Comparison of ENCODE assay signal across 8 cellular contexts in genomic region chr5:142783601-142784291, GRCh38. TPM values are rescaled to one million over a fixed set of nuclear protein-coding genes. Genes with fewer than 3 reads are reported as not detected.
DNase-seq lines count a peak whose midpoint lies in the region; ATAC-seq and TF ChIP-seq lines count a peak whose summit lies in the region.

No MANE protein-coding gene starts in this region.

- intact Hi-C loops in esophagus muscularis mucosa (cut with DNase I), result no loop called here

- in situ Hi-C loops in GM23248 (cut with MboI), result no loop called here

- H3K27ac ChIP-seq in DND-41 (ENCODE audit: low read length), result peak overlapping the region; percentile 0; the same call in 1 of the 2 replicates
- H3K27ac ChIP-seq in GM23248, result peak overlapping the region; percentile 35
- H3K27ac ChIP-seq in esophagus muscularis mucosa (replicated peaks in 1 of 4), result peak overlapping the region; percentile 29 to 76 (median 42)

- no peak overlapping the region for H3K4me3 ChIP-seq in DND-41 (ENCODE audit: low read depth in 1 of 2, low read length in 2 of 2)
- H3K4me3 ChIP-seq in GM23248, result peak overlapping the region; percentile 42; the same call in 1 of the 2 replicates
- peak overlapping the region in 2 of 4 donors; percentile 15 to 17 for H3K4me3 ChIP-seq in esophagus muscularis mucosa

- H2AFZ ChIP-seq in DND-41 (ENCODE audit: low read depth, low read length) (no peak overlapping the region), GM23248 (peak overlapping the region; percentile 60)

- no peak overlapping the region for H3K4me3 Mint-ChIP-seq in osteocyte (ENCODE audit: unreplicated experiment)

- H3K9me3 ChIP-seq in DND-41 (ENCODE audit: insufficient read depth, low read length, severe bottlenecking), result no peaks in the 10 kb centered on the region
- no peaks in the 10 kb centered on the region for H3K9me3 ChIP-seq in GM23248 (ENCODE audit: low read depth)
- H3K9me3 ChIP-seq in esophagus muscularis mucosa, result no peaks in the 10 kb centered on the region

- ATAC-seq in DND-41 (ENCODE audit: insufficient read depth, low read depth) (peak; percentile 79), SK-N-SH treated with all-trans-retinoic acid at 6 μM for 48 hours (peak; percentile 47)

- TF ChIP-seq CTCF in DND-41 (IDR thresholded peaks at IDR 0.05; ENCODE audit: borderline replicate concordance, extremely low read depth, low read length, poor library complexity, severe bottlenecking), result no peak
- peak in 1 of 3 experiments; percentile 16 for TF ChIP-seq CTCF in esophagus muscularis mucosa (IDR thresholded peaks at IDR 0.05)
- no peak for TF ChIP-seq CTCF in osteocyte (IDR thresholded peaks at IDR 0.05)

- H3K27me3 Mint-ChIP-seq in osteocyte (ENCODE audit: unreplicated experiment), result no peaks in the 10 kb centered on the region

- H3K79me2 ChIP-seq in DND-41 (ENCODE audit: insufficient read depth, low read length), result peaks cover 39% of the 10 kb centered on the region
- no peaks in the 10 kb centered on the region for H3K79me2 ChIP-seq in GM23248 (ENCODE audit: insufficient read depth)

- 11 to 13% methylated on average over 9 of the region's 9 CpGs for WGBS in GM23248 (ENCODE audit: low coverage in 1 of 2, low lambda C conversion rate in 2 of 2, missing lambda C conversion rate in 2 of 2), 2 experiments
- WGBS in esophagus muscularis mucosa, result 46% methylated on average over 5 of the region's 9 CpGs

- no peaks in the 10 kb centered on the region for H3K9me2 ChIP-seq in GM23248 (ENCODE audit: insufficient read depth)

- CTCF ChIA-PET in HEK293T (lab: Yijun Ruan, JAX), result interaction anchor here (0.5 to 1.9 kb wide), 5 partner anchors 13 to 83 kb away, joined by 3 to 8 read pairs (median 6); partner anchors contain the start of gene ARHGAP26

- peaks cover 33% of the 10 kb centered on the region for H3K4me1 Mint-ChIP-seq in osteocyte (ENCODE audit: unreplicated experiment)

- H3K27ac Mint-ChIP-seq in osteocyte (ENCODE audit: unreplicated experiment), result peak overlapping the region; percentile 23

- peaks cover 22% of the 10 kb centered on the region for H4K20me1 ChIP-seq in DND-41 (ENCODE audit: insufficient read depth, low read length)
- H4K20me1 ChIP-seq in GM23248 (ENCODE audit: insufficient read depth), result no peaks in the 10 kb centered on the region

- 0 out of 2 replicates have a peak, but pooled peaks cover 6% of the 10 kb centered on the region for H3F3A ChIP-seq in GM23248 (ENCODE audit: insufficient read depth)

- H3K9me3 Mint-ChIP-seq in osteocyte (ENCODE audit: unreplicated experiment), result no peaks in the 10 kb centered on the region

- H3K36me3 ChIP-seq in DND-41 (ENCODE audit: insufficient read depth, low read length), result no peaks in the 10 kb centered on the region
- no peaks in the 10 kb centered on the region for H3K36me3 ChIP-seq in GM23248 (ENCODE audit: low read depth)
- no peaks in the 10 kb centered on the region for H3K36me3 ChIP-seq in esophagus muscularis mucosa

- no peak for TF ChIP-seq EP300 in esophagus muscularis mucosa (IDR thresholded peaks at IDR 0.05)

- H3K4me1 ChIP-seq in DND-41 (ENCODE audit: insufficient read depth, low read length), result peaks cover 6% of the 10 kb centered on the region; the same call in 1 of the 2 replicates
- peaks cover 27% of the 10 kb centered on the region for H3K4me1 ChIP-seq in GM23248 (ENCODE audit: insufficient read depth)
- peaks cover 58 to 73% (median 62%) of the 10 kb centered on the region in 4 donors for H3K4me1 ChIP-seq in esophagus muscularis mucosa

- no peak overlapping the region for H3K9ac ChIP-seq in DND-41 (ENCODE audit: low read depth, low read length)
- peak overlapping the region; percentile 29; the same call in 1 of the 2 replicates for H3K9ac ChIP-seq in GM23248

- TF ChIP-seq POLR2A in esophagus muscularis mucosa (IDR thresholded peaks at IDR 0.05; ENCODE audit: low read depth), result no peak

- POLR2A ChIA-PET in HEK293T (lab: Yijun Ruan, JAX), result interaction anchor here (1.1 to 1.2 kb wide), 2 partner anchors 11 to 12 kb away, joined by 3 to 4 read pairs; no protein-coding TSS in a partner anchor

- DNase-seq in DND-41, result peak; percentile 33
- peak; percentile 70 for DNase-seq in GM23248
- DNase-seq in esophagus muscularis mucosa (ENCODE audit: extremely low spot score), result no peak
- no peak for DNase-seq in osteocyte (ENCODE audit: extremely low spot score, unreplicated experiment)
- DNase-seq in HEK293T (ENCODE audit: extremely low spot score), result no peak
- DNase-seq in NCI-H226, result no peak
- DNase-seq in H4 (ENCODE audit: low spot score), result no peak

- H3K27me3 ChIP-seq in DND-41 (ENCODE audit: insufficient read depth, low read length, poor library complexity) (no peaks in the 10 kb centered on the region), GM23248 (replicated peaks; ENCODE audit: insufficient read depth) (no peaks in the 10 kb centered on the region), esophagus muscularis mucosa (no peaks in the 10 kb centered on the region)

- H3K4me2 ChIP-seq in DND-41 (ENCODE audit: insufficient read depth, low read length) (no peak overlapping the region), GM23248 (ENCODE audit: unreplicated experiment) (peak overlapping the region; percentile 45)

- H3K36me3 Mint-ChIP-seq in osteocyte (ENCODE audit: unreplicated experiment), result peaks cover 3% of the 10 kb centered on the region

TF ChIP-seq in SK-N-SH treated with all-trans-retinoic acid at 6 μM for 48 hours, 23 proteins besides CTCF, POLR2A, EP300 and RAD21 (continues in another document):
- no peak for TF ChIP-seq BACH2 (CRISPR knock-in tag; IDR thresholded peaks at IDR 0.05; ENCODE audit: borderline replicate concordance)
- TF ChIP-seq OSR1 (CRISPR knock-in tag; IDR thresholded peaks at IDR 0.05), result no peak
- TF ChIP-seq, protein P1, sequence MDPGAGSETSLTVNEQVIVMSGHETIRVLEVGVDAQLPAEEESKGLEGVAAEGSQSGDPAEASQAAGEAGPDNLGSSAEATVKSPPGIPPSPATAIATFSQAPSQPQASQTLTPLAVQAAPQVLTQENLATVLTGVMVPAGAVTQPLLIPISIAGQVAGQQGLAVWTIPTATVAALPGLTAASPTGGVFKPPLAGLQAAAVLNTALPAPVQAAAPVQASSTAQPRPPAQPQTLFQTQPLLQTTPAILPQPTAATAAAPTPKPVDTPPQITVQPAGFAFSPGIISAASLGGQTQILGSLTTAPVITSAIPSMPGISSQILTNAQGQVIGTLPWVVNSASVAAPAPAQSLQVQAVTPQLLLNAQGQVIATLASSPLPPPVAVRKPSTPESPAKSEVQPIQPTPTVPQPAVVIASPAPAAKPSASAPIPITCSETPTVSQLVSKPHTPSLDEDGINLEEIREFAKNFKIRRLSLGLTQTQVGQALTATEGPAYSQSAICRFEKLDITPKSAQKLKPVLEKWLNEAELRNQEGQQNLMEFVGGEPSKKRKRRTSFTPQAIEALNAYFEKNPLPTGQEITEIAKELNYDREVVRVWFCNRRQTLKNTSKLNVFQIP (CRISPR knock-in tag; IDR thresholded peaks at IDR 0.05; ENCODE audit: borderline replicate concordance, low read depth), result no peak
- TF ChIP-seq ZFP30 (CRISPR knock-in tag; IDR thresholded peaks at IDR 0.05), result no peak
- no peak for TF ChIP-seq SNAI2 (CRISPR knock-in tag; IDR thresholded peaks at IDR 0.05)
- no peak for TF ChIP-seq PPARA (CRISPR knock-in tag; IDR thresholded peaks at IDR 0.05; ENCODE audit: borderline replicate concordance)
- TF ChIP-seq ZC3H10 (CRISPR knock-in tag; IDR thresholded peaks at IDR 0.05), result no peak

TF ChIP-seq in HEK293T, 16 proteins besides CTCF, POLR2A, EP300 and RAD21:
- TF ChIP-seq ZNF384 (IDR thresholded peaks at IDR 0.05) (no peak), LEF1 (IDR thresholded peaks at IDR 0.05; ENCODE audit: borderline replicate concordance) (no peak), NFRKB (IDR thresholded peaks at IDR 0.05) (no peak), L3MBTL2 (conservative IDR thresholded peaks at IDR 0.05) (no peak), CTBP1 (IDR thresholded peaks at IDR 0.05; ENCODE audit: borderline replicate concordance) (no peak), ELF4 (IDR thresholded peaks at IDR 0.05) (no peak), HDGF (IDR thresholded peaks at IDR 0.05; ENCODE audit: borderline replicate concordance) (no peak), FOXK2 (IDR thresholded peaks at IDR 0.05) (no peak), PKNOX1 (IDR thresholded peaks at IDR 0.05) (no peak), SP1 (IDR thresholded peaks at IDR 0.05) (no peak), BHLHE40 (IDR thresholded peaks at IDR 0.05; ENCODE audit: borderline replicate concordance) (no peak)

RNA-seq across cellular contexts. Expression of gene ARHGAP26, which starts 13.6 kb away (rescaled TPM):
- 1.6 and 8.3 TPM in 2 replicates for total RNA-seq in GM23248 (2014; rRNA removed; shearing (Covaris generic))
- 1.7 and 1.9 TPM in 2 replicates for polyA plus RNA-seq in GM23248 (2016; fragmentation: Nextera tagmentation; extraction: Ambion mirVana)
- total RNA-seq in esophagus muscularis mucosa (10 to 100 TPM; 22.3 to 40.7 (median 28.2) TPM), osteocyte (14.1 and 15.1 TPM in 2 replicates)
- total RNA-seq in H4 (2014; rRNA removed; shearing (Covaris generic)), result 0.33 and 1.7 TPM in 2 replicates

Comparison
In these comparisons a context has a peak if more than half of its experiments do, and no peak if none do; other contexts are left out.
1. DNase-seq: peak in DND-41 (single experiment) and GM23248 (single experiment); none in esophagus muscularis mucosa (single experiment), osteocyte (single experiment), HEK293T (single experiment), NCI-H226 (single experiment) and H4 (single experiment).
2. Peak in every context shown above with its lines, with median percentiles within 50 percentile points of each other: H3K27ac ChIP-seq.